ENCODE assay signal across 8 cellular contexts in the genomic region with DNA sequence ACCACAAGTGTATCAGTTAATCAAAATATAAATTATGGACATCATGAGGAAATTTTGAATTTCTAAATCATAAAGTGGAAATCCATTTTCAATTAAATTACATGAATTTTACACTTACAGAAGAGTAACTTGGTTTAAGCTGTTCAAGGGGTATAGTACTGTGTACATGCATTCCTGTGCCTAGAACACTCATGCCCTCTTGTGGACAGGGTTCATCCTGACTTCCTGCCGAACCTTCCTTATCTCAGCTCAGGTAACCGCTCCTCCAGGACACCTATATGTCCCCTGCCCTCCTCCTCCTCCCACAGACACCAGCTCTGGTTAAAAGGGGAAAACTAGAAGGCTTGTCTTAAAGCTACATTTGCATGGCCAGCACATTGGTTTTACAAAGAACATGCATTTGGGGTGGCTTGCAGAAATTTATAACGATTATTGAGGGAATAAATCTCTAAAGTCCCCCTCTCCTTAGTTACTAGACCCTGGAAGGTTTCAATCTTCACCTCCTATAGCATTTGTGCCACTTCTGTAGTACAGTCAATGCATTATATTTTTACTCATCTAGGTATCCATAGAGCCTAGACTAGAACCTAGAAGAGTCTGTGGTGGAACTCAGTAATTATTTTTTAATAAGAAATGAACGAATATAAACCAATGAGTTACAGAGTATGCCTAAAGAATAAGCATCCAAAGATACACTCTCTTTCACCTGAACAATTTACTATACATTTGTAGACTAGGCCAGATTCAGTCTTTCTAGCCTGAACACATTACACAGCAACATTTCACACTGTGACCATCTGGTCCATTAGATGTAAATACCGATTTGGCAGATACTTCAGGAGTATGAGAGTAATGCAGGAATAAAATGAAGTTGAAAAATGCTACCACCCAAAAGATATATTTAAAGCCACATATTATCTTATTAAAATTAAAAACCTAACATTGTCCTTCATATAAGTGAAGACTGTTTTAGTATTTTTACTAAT.
DNase-seq lines count a peak whose midpoint lies in the region; ATAC-seq and TF ChIP-seq lines count a peak whose summit lies in the region.

No MANE protein-coding gene starts in this region.

- H4K20me1 ChIP-seq in neural progenitor cell (ENCODE audit: low read depth) = no peaks in the 10 kb centered on the region

- H3K9ac ChIP-seq in neural progenitor cell = no peak overlapping the region

- no peaks in the 10 kb centered on the region for H3K36me3 ChIP-seq in neural progenitor cell

- H3K4me3 ChIP-seq in neural progenitor cell = no peak overlapping the region

- H3K27me3 Mint-ChIP-seq in chondrocyte (ENCODE audit: low read depth) (peaks cover 16% of the 10 kb centered on the region), neural progenitor cell (ENCODE audit: insufficient read depth, low read depth) (peaks cover 2% of the 10 kb centered on the region)
- H3K27me3 Mint-ChIP-seq in effector memory CD8-positive, alpha-beta T cell = no peaks in the 10 kb centered on the region

- H3K4me2 ChIP-seq in neural progenitor cell = no peak overlapping the region

- H3K36me3 Mint-ChIP-seq in chondrocyte (ENCODE audit: low read depth) = no peaks in the 10 kb centered on the region
- peaks cover 2% of the 10 kb centered on the region for H3K36me3 Mint-ChIP-seq in neural progenitor cell
- H3K36me3 Mint-ChIP-seq in effector memory CD8-positive, alpha-beta T cell (ENCODE audit: insufficient read depth) = no peaks in the 10 kb centered on the region

- DNase-seq in EH (ENCODE audit: low read depth) (peak; percentile 33), NCI-H69 (lab: John Stamatoyannopoulos, UW) (peak; percentile 67), chondrocyte (ENCODE audit: low spot score) (no peak), neural progenitor cell (ENCODE audit: low spot score) (peak; percentile 65), mesenteric fat pad (ENCODE audit: low spot score) (no peak)
- no peak for DNase-seq in effector memory CD8-positive, alpha-beta T cell

- H3K9me3 ChIP-seq in neural progenitor cell (ENCODE audit: low read depth) = no peaks in the 10 kb centered on the region

- no peaks in the 10 kb centered on the region for H3K4me1 ChIP-seq in neural progenitor cell

- no peak overlapping the region for H3K27ac Mint-ChIP-seq in chondrocyte (ENCODE audit: unreplicated experiment)
- no peak overlapping the region for H3K27ac Mint-ChIP-seq in neural progenitor cell
- no peak overlapping the region for H3K27ac Mint-ChIP-seq in effector memory CD8-positive, alpha-beta T cell

- TF ChIP-seq CTCF in chondrocyte (IDR thresholded peaks at IDR 0.05) = peak; percentile 73
- peak; percentile 72 for TF ChIP-seq CTCF in neural progenitor cell (IDR thresholded peaks at IDR 0.05)

- no peak overlapping the region for H2AFZ ChIP-seq in neural progenitor cell (replicated peaks)

- H3K4me1 Mint-ChIP-seq in chondrocyte (ENCODE audit: low read depth) = no peaks in the 10 kb centered on the region
- peaks cover 3% of the 10 kb centered on the region for H3K4me1 Mint-ChIP-seq in neural progenitor cell
- no peaks in the 10 kb centered on the region for H3K4me1 Mint-ChIP-seq in effector memory CD8-positive, alpha-beta T cell (ENCODE audit: low read depth in 2 of 2)

- H3K79me2 ChIP-seq in neural progenitor cell (ENCODE audit: low read depth) = no peaks in the 10 kb centered on the region

- H3K4me3 Mint-ChIP-seq in chondrocyte (ENCODE audit: unreplicated experiment) = no peak overlapping the region
- H3K4me3 Mint-ChIP-seq in neural progenitor cell = no peak overlapping the region
- H3K4me3 Mint-ChIP-seq in effector memory CD8-positive, alpha-beta T cell = no peak overlapping the region

- no peak overlapping the region for H3K27ac ChIP-seq in neural progenitor cell

- H3K27me3 ChIP-seq in neural progenitor cell = no peaks in the 10 kb centered on the region

- ATAC-seq in GM19452 (IDR thresholded peaks at IDR 0.05; ENCODE audit: unreplicated experiment) (peak; percentile 73), HG03469 (IDR thresholded peaks at IDR 0.05; ENCODE audit: unreplicated experiment) (peak; percentile 71)
- no peak for ATAC-seq in effector memory CD8-positive, alpha-beta T cell (replicated peaks)

- H3K9me3 Mint-ChIP-seq in chondrocyte (ENCODE audit: low read depth) (peaks cover 4% of the 10 kb centered on the region), neural progenitor cell (peaks cover 3% of the 10 kb centered on the region)
- peaks cover 13 to 15% of the 10 kb centered on the region in 2 donors for H3K9me3 Mint-ChIP-seq in effector memory CD8-positive, alpha-beta T cell

- H3F3A ChIP-seq in neural progenitor cell (ENCODE audit: low read depth) = no peaks in the 10 kb centered on the region

Comparison
In these comparisons a context has a peak if more than half of its experiments do, and no peak if none do; other contexts are left out.
1. DNase-seq: peak in EH (single experiment), NCI-H69 (single experiment) and neural progenitor cell (single experiment); none in chondrocyte (single experiment), effector memory CD8-positive, alpha-beta T cell (0 of 3) and mesenteric fat pad (single experiment).